Comparison of ENCODE assay signal across 15 cellular contexts in the genomic region with DNA sequence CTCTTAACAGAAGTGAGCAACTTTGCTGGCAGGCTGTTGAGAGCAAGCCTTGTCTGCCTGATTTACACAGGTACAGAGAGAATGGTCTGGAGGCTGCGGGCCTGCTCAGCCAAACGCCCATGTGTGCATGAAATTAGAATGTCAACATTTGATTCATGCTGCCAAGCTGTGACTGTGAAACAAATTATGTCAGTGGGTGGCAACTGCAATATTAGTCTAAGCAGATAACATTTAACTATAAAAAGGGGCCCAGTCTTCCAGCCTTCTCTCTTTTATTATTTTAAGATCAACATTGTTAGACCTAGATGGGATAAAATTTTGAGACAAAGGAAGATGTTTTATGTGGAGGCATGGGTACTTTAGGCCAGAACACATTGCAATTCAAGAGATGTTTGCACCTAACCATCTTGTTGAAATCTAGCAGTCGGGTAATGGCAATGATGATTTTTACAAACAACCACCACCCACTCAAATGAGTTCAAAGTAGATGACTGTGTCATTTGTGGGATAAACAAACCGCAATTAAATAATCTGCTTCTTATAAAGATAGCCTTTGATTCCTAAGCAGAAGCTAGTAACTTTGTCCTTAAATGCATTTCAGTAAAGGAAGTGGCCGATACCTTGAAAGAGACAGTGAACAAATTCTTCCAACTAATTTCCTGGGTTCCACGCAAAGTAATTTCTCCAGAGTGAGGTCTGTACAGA.
DNase-seq lines count a peak whose midpoint lies in the region; ATAC-seq, FAIRE-seq and TF ChIP-seq lines count a peak whose summit lies in the region.
"Had no signal": no experiment of that assay in that cellular context is flagged by ENCODE, and none has a peak within 500 bp of the region (broad histone marks: within the 10 kb centered on the region; RNA-seq: fewer than 3 reads in every experiment).

No MANE protein-coding gene starts in this region.

- CTCF ChIA-PET in OCI-LY7 (lab: Charles Lee; ENCODE audit: unreplicated experiment) = no interaction called here

- H3K4me3 ChIP-seq in MG63 (no peak overlapping the region), astrocyte (ENCODE audit: insufficient read depth, low read depth, low read length) (no peak overlapping the region), OCI-LY7 (ENCODE audit: low read depth, low read length, poor library complexity, severe bottlenecking) (no peak overlapping the region)
- H3K4me3 ChIP-seq: adrenal gland, HAP-1, heart left ventricle had no signal

- intact Hi-C loops in OCI-LY7 (cut with micrococcal nuclease; ENCODE audit: unreplicated experiment) = no loop called here

- TF ChIP-seq CTCF in astrocyte (IDR thresholded peaks at IDR 0.05; ENCODE audit: insufficient read depth, low read depth, low read length) (no peak), OCI-LY7 (conservative IDR thresholded peaks at IDR 0.05; ENCODE audit: low read length) (no peak)

- POLR2A ChIA-PET in OCI-LY7 (lab: Charles Lee) = interaction anchor here (0.6 kb wide), 1 partner anchor 152 kb away, joined by 3 read pairs; no protein-coding TSS in a partner anchor

- no peaks in the 10 kb centered on the region for H4K20me1 ChIP-seq in astrocyte (ENCODE audit: insufficient read depth, low read length)
- H4K20me1 ChIP-seq in OCI-LY7 (ENCODE audit: insufficient read depth, low read length) = no peaks in the 10 kb centered on the region

- FAIRE-seq in astrocyte (lab: Jason Lieb, UNC) = peak; percentile 9

- no TSS peak for BruUV-seq in OCI-LY7 (replicated peaks; lab: Mats Ljungman, UMichigan)

- no peaks in the 10 kb centered on the region for H3K79me2 ChIP-seq in astrocyte (ENCODE audit: insufficient read depth, low read length)
- no peaks in the 10 kb centered on the region for H3K79me2 ChIP-seq in OCI-LY7 (ENCODE audit: insufficient read depth, low read depth, low read length)

- ATAC-seq in left lobe of liver = peak; percentile 81
- ATAC-seq in HG02840 (IDR thresholded peaks at IDR 0.05; ENCODE audit: low FRiP score, unreplicated experiment) = no peak
- no peak for ATAC-seq in HG03135 (IDR thresholded peaks at IDR 0.05; ENCODE audit: unreplicated experiment)
- ATAC-seq: heart left ventricle had no signal

- H2AFZ ChIP-seq in astrocyte (ENCODE audit: low read depth, low read length) = no peak overlapping the region
- no peak overlapping the region for H2AFZ ChIP-seq in OCI-LY7 (ENCODE audit: low read length)

- no peak overlapping the region for H3K4me3 Mint-ChIP-seq in astrocyte (ENCODE audit: unreplicated experiment)
- H3K4me3 Mint-ChIP-seq: CD4-positive, CD25-positive, alpha-beta regulatory T cell; memory B cell had no signal

- H3K9me3 ChIP-seq in MG63 (peaks cover 4% of the 10 kb centered on the region; the same call in 1 of the 2 replicates), astrocyte (ENCODE audit: insufficient read depth, low read depth, low read length) (peaks cover 4% of the 10 kb centered on the region), OCI-LY7 (ENCODE audit: low read length) (no peaks in the 10 kb centered on the region)
- H3K9me3 ChIP-seq: adrenal gland, HAP-1 had no signal

- H3K4me2 ChIP-seq in astrocyte (ENCODE audit: low read length) = peak overlapping the region; percentile 17
- H3K4me2 ChIP-seq in OCI-LY7 (ENCODE audit: low read length) = no peak overlapping the region

- H3K9me2 ChIP-seq in OCI-LY7 (ENCODE audit: insufficient read depth, low read length) = no peaks in the 10 kb centered on the region

- peak; percentile 77 for DNase-seq in Daoy (ENCODE audit: low read depth)
- peak; percentile 74 for DNase-seq in MG63
- DNase-seq in astrocyte (ENCODE audit: low read depth) = peak; percentile 62
- DNase-seq in left lobe of liver (ENCODE audit: low spot score) = peak; percentile 49
- no peak for DNase-seq in OCI-LY7 (ENCODE audit: low spot score)
- no peak for DNase-seq in activated CD4-positive, alpha-beta T cell treated with anti-CD3 and anti-CD28 coated beads, Interleukin-2, amount 50 U/mL, for 1 hour
- DNase-seq: adrenal gland; CD4-positive, CD25-positive, alpha-beta regulatory T cell; heart left ventricle; NCI-H2029; T-helper 9 cell had no signal

- no peaks in the 10 kb centered on the region for H3K27me3 Mint-ChIP-seq in astrocyte (ENCODE audit: low read depth, unreplicated experiment)

- H3K9ac ChIP-seq in astrocyte (ENCODE audit: low read length) = no peak overlapping the region

- H3K36me3 ChIP-seq in MG63 (no peaks in the 10 kb centered on the region), astrocyte (ENCODE audit: insufficient read depth, low read length) (no peaks in the 10 kb centered on the region), OCI-LY7 (ENCODE audit: insufficient read depth, low read length) (no peaks in the 10 kb centered on the region)
- H3K36me3 ChIP-seq: adrenal gland, HAP-1, heart left ventricle had no signal

- H3K9me3 Mint-ChIP-seq in astrocyte (ENCODE audit: unreplicated experiment) = peaks cover 5% of the 10 kb centered on the region
- H3K9me3 Mint-ChIP-seq: CD4-positive, CD25-positive, alpha-beta regulatory T cell had no signal

- H3K27me3 ChIP-seq in MG63 (no peaks in the 10 kb centered on the region), astrocyte (ENCODE audit: insufficient read depth, low read length) (peaks cover 7% of the 10 kb centered on the region)
- H3K27me3 ChIP-seq: adrenal gland had no signal

- H3K4me1 Mint-ChIP-seq in astrocyte (ENCODE audit: low read depth, unreplicated experiment) = peaks cover 12% of the 10 kb centered on the region
- H3K4me1 Mint-ChIP-seq: memory B cell had no signal

- no peak overlapping the region for H3K27ac Mint-ChIP-seq in astrocyte (ENCODE audit: unreplicated experiment)
- H3K27ac Mint-ChIP-seq: CD4-positive, CD25-positive, alpha-beta regulatory T cell; memory B cell had no signal

- no peaks in the 10 kb centered on the region for H3K36me3 Mint-ChIP-seq in astrocyte (ENCODE audit: low read depth, unreplicated experiment)
- H3K36me3 Mint-ChIP-seq: CD4-positive, CD25-positive, alpha-beta regulatory T cell had no signal

- H3K27ac ChIP-seq in astrocyte (ENCODE audit: low read depth, low read length) (no peak overlapping the region), OCI-LY7 (ENCODE audit: low read depth, low read length, poor library complexity, severe bottlenecking) (no peak overlapping the region)
- H3K27ac ChIP-seq: adrenal gland, heart left ventricle had no signal

- H3K4me1 ChIP-seq in astrocyte (ENCODE audit: insufficient read depth, low read length) (peaks cover 30% of the 10 kb centered on the region), OCI-LY7 (ENCODE audit: insufficient read depth, low read length, poor library complexity, severe bottlenecking) (no peaks in the 10 kb centered on the region)
- H3K4me1 ChIP-seq: adrenal gland, HAP-1, heart left ventricle had no signal

Comparison
In these comparisons a context has a peak if more than half of its experiments do, and no peak if none do; other contexts are left out.
1. DNase-seq: peak in Daoy (single experiment), MG63 (single experiment), astrocyte (single experiment) and left lobe of liver (single experiment); none in OCI-LY7 (single experiment) and activated CD4-positive, alpha-beta T cell treated with anti-CD3 and anti-CD28 coated beads, Interleukin-2, amount 50 U/mL, for 1 hour (single experiment).